In genomic region chr6:113586413-113586812, GRCh38 we compare ENCODE assay signal across 1 cellular context.
A peak's percentile ranks its signal among the peaks of the same experiment; 100 is the strongest.
TF ChIP-seq lines count a peak whose summit lies in the region.

No MANE protein-coding gene starts in this region.

TF ChIP-seq in K562, 482 proteins besides CTCF, POLR2A, EP300 and RAD21 (continued from another document):
- TF ChIP-seq, protein P1, sequence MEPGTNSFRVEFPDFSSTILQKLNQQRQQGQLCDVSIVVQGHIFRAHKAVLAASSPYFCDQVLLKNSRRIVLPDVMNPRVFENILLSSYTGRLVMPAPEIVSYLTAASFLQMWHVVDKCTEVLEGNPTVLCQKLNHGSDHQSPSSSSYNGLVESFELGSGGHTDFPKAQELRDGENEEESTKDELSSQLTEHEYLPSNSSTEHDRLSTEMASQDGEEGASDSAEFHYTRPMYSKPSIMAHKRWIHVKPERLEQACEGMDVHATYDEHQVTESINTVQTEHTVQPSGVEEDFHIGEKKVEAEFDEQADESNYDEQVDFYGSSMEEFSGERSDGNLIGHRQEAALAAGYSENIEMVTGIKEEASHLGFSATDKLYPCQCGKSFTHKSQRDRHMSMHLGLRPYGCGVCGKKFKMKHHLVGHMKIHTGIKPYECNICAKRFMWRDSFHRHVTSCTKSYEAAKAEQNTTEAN (CRISPR knock-in tag; IDR thresholded peaks at IDR 0.05): no peak
- TF ChIP-seq NUFIP1 (IDR thresholded peaks at IDR 0.05; ENCODE audit: partially characterized antibody) (no peak), ZNF316 (IDR thresholded peaks at IDR 0.05) (peak; percentile 27; the same call in 1 of the 2 replicates), GMEB1 (CRISPR knock-in tag; IDR thresholded peaks at IDR 0.05) (no peak), ZEB2 (IDR thresholded peaks at IDR 0.05) (no peak), SMC3 (conservative IDR thresholded peaks at IDR 0.05; ENCODE audit: insufficient read depth, low read depth, low read length) (no peak)
- TF ChIP-seq, protein P2, sequence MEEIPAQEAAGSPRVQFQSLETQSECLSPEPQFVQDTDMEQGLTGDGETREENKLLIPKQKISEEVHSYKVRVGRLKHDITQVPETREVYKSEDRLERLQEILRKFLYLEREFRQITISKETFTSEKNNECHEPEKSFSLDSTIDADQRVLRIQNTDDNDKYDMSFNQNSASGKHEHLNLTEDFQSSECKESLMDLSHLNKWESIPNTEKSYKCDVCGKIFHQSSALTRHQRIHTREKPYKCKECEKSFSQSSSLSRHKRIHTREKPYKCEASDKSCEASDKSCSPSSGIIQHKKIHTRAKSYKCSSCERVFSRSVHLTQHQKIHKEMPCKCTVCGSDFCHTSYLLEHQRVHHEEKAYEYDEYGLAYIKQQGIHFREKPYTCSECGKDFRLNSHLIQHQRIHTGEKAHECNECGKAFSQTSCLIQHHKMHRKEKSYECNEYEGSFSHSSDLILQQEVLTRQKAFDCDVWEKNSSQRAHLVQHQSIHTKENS (CRISPR knock-in tag; IDR thresholded peaks at IDR 0.05): no peak
